In the genomic region with DNA sequence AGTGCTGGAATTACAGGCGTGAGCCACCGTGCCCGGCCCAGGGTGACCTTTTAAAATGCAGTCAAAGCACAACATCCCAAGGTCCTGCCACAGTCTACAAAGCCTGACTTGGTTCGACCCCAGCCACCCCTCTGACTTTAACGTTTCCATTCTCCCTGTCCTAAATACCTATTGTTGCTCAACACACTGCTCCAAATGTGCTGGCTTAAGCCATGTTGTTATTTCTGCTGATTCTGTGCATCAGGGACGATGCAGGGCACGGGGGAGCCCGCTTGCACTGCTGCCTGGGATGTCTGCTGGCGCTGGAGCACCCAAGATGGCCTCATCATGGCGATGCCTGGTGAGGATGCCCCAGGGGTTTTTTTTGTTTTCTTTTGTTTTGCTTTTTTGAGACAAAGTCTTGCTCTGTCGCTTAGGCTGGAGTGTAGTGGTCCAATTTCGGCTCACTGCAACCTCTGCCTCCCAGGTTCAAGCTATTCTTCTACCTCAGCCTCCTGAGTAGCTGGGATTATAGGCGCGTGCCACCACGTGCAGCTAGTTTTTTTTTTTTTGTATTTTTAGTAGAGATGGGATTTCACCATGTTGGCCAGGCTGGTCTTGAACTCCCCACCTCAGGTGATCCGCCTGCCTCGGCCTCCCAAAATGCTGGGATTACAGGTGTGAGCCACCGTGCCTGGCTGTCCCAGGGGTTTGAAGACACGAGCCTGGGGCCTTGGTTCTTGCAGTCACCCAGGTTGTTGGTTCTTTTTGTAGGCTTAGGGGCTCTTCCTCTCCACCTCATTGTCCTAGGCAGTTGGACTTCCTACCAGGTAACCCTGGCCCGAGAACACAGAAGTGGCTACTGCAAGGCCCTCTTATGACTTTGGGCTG, we compare ENCODE assay signal across 14 cellular contexts. TPM values are rescaled to one million over a fixed set of nuclear protein-coding genes. Genes with fewer than 3 reads are reported as not detected.
"Had no signal": no experiment of that assay in that cellular context is flagged by ENCODE, and none has a peak within 500 bp of the region (broad histone marks: within the 10 kb centered on the region; RNA-seq: fewer than 3 reads in every experiment).

No MANE protein-coding gene starts in this region.

- H3K36me3 ChIP-seq: brain microvascular endothelial cell, prostate gland, suprapubic skin, uterus had no signal

- H3K4me1 ChIP-seq: prostate gland, uterus had no signal

- H3K27me3 ChIP-seq: brain microvascular endothelial cell, suprapubic skin, uterus had no signal

- ATAC-seq: activated naive CD4-positive, alpha-beta T cell treated with anti-CD3 and anti-CD28 coated beads, Interleukin-2, amount 50 U/mL, for 72 hours; naive thymus-derived CD8-positive, alpha-beta T cell had no signal

- H3K27ac Mint-ChIP-seq: activated naive CD4-positive, alpha-beta T cell treated with anti-CD3 and anti-CD28 coated beads, Interleukin-2, amount 50 U/mL, for 72 hours had no signal

- H3K4me3 ChIP-seq: lung, prostate gland, suprapubic skin, uterus had no signal

- DNase-seq: activated CD4-positive, alpha-beta T cell treated with anti-CD3 and anti-CD28 coated beads, Interleukin-2, amount 50 U/mL, for 1 hour; amniotic stem cell; effector CD4-positive, alpha-beta T cell; kidney glomerular epithelial cell; naive thymus-derived CD8-positive, alpha-beta T cell; stimulated activated CD4-positive, alpha-beta T cell treated with anti-CD3 and anti-CD28 coated beads, Interleukin-2, amount 100 ng/mL, for 48 hours; stimulated activated naive CD4-positive, alpha-beta T cell treated with Interleukin-2 at 50 U/mL for 16 hours had no signal

- H3K36me3 Mint-ChIP-seq: activated naive CD4-positive, alpha-beta T cell treated with anti-CD3 and anti-CD28 coated beads, Interleukin-2, amount 50 U/mL, for 72 hours; naive thymus-derived CD8-positive, alpha-beta T cell had no signal

- H3K9me3 ChIP-seq: prostate gland, suprapubic skin, uterus had no signal

- H3K4me1 Mint-ChIP-seq: naive thymus-derived CD8-positive, alpha-beta T cell had no signal

- H3K27ac ChIP-seq: brain microvascular endothelial cell, prostate gland, suprapubic skin, uterus had no signal

RNA-seq across cellular contexts. Expression of a gene that starts 22.9 kb away (rescaled TPM):
- total RNA-seq: activated naive CD4-positive, alpha-beta T cell treated with anti-CD3 and anti-CD28 coated beads, Interleukin-2, amount 50 U/mL, for 72 hours; mononuclear cell; naive thymus-derived CD8-positive, alpha-beta T cell had no signal
- polyA plus RNA-seq: naive thymus-derived CD8-positive, alpha-beta T cell had no signal
